30 cellular contexts compared by ENCODE assay signal in the genomic region with DNA sequence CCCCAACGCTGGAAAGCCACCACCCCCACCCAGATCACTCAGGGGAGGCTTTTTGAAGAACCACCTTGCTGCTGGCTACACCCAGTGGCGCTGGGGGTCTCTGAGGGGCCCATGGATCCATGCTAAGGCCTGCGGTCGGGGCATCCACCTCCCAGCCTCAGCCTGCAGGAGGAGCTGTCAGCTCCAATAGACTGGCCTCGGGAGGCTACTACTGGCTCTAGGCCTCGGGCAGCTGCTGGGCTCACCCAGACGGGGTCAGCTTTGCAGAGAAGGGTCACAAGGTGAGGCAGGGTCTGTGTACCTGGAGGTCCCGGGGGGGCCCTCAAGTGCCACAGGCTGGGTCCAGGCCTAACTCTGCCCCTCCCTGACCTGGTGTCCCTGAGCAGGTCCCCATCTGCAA.
DNase-seq lines count a peak whose midpoint lies in the region; ATAC-seq, FAIRE-seq and TF ChIP-seq lines count a peak whose summit lies in the region.
"Had no signal": no experiment of that assay in that cellular context is flagged by ENCODE, and none has a peak within 500 bp of the region (broad histone marks: within the 10 kb centered on the region; RNA-seq: fewer than 3 reads in every experiment).

No MANE protein-coding gene starts in this region.

- FAIRE-seq in frontal cortex (lab: Jason Lieb, UNC) = no peak

- no peaks in the 10 kb centered on the region for H3K4me1 Mint-ChIP-seq in neural crest cell
- H3K4me1 Mint-ChIP-seq: activated CD4-positive, alpha-beta T cell treated with anti-CD3 and anti-CD28 coated beads, Interleukin-2, amount 10 ng/mL, durations not matched to agents 7 days and 5 days; activated naive CD8-positive, alpha-beta T cell treated with anti-CD3 and anti-CD28 coated beads for 36 hours had no signal

- 0 out of 2 replicates have a peak overlapping the region, but pooled peaks have one; percentile 2 for H3K4me3 ChIP-seq in BLaER1
- H3K4me3 ChIP-seq in H7 (ENCODE audit: insufficient read depth, low read depth, low read length) = no peak overlapping the region
- H3K4me3 ChIP-seq: ascending aorta, cardiac muscle cell, colonic mucosa, Peyer's patch, psoas muscle, sigmoid colon, thyroid gland, uterus had no signal

- no peaks in the 10 kb centered on the region for H3K27me3 Mint-ChIP-seq in neural crest cell (ENCODE audit: low read depth)
- H3K27me3 Mint-ChIP-seq: activated CD4-positive, alpha-beta T cell treated with anti-CD3 and anti-CD28 coated beads, Interleukin-2, amount 10 ng/mL, durations not matched to agents 7 days and 5 days had no signal

- TF ChIP-seq CTCF in neural crest cell (conservative IDR thresholded peaks at IDR 0.05) = peak; percentile 21
- TF ChIP-seq CTCF in omental fat pad (IDR thresholded peaks at IDR 0.05) = no peak

- DNase-seq in H7 (peak; percentile 92), ecto neural progenitor cell (ENCODE audit: low spot score) (peak; percentile 66), neural crest cell (ENCODE audit: low read depth, low spot score) (no peak), NCI-H1092 treated with DMSO at 0.1 percent for 48 hours (lab: John Stamatoyannopoulos, UW) (no peak), frontal cortex (ENCODE audit: low spot score in 2 of 2) (no peak), omental fat pad (ENCODE audit: low spot score) (no peak)
- DNase-seq: activated CD4-positive, alpha-beta T cell treated with anti-CD3 and anti-CD28 coated beads, Interleukin-2, amount 10 ng/mL, durations not matched to agents 7 days and 5 days; activated effector memory CD4-positive, alpha-beta T cell treated with Interleukin-2 at 50 U/mL for 16 hours; activated naive CD8-positive, alpha-beta T cell treated with anti-CD3 and anti-CD28 coated beads for 36 hours; colonic mucosa; COR-L47; effector CD8-positive, alpha-beta T cell; GDM1; islet precursor cell; left ventricle myocardium superior; NCI-H146; Peyer's patch; SIG-M5; sigmoid colon; stimulated activated CD4-positive, alpha-beta T cell treated with anti-CD3 and anti-CD28 coated beads, Interleukin-12 subunit alpha, Interleukin-12 subunit beta, amount 100 ng/mL, for 4 hours; stimulated activated CD4-positive, alpha-beta T cell treated with anti-CD3 and anti-CD28 coated beads, Interleukin-4, amount 100 ng/mL, for 1 hour; T-helper 9 cell had no signal

- H3K4me1 ChIP-seq in BLaER1 = peaks cover 92% of the 10 kb centered on the region
- H3K4me1 ChIP-seq: ascending aorta, colonic mucosa, psoas muscle had no signal

- no peaks in the 10 kb centered on the region for H3K9me3 ChIP-seq in BLaER1
- H3K9me3 ChIP-seq: ascending aorta, colonic mucosa, Peyer's patch, psoas muscle, sigmoid colon, thyroid gland, uterus had no signal

- H3K27ac Mint-ChIP-seq in neural crest cell (ENCODE audit: unreplicated experiment) = no peak overlapping the region
- H3K27ac Mint-ChIP-seq: activated CD4-positive, alpha-beta T cell treated with anti-CD3 and anti-CD28 coated beads, Interleukin-2, amount 10 ng/mL, durations not matched to agents 7 days and 5 days; activated naive CD8-positive, alpha-beta T cell treated with anti-CD3 and anti-CD28 coated beads for 36 hours had no signal

- ATAC-seq in activated CD4-positive, CD25-positive, alpha-beta regulatory T cell treated with anti-CD3 and anti-CD28 coated beads, Interleukin-2, amount 50 U/mL, for 24 hours = no peak
- no peak for ATAC-seq in omental fat pad (ENCODE audit: low FRiP score)

- H4K20me1 ChIP-seq in BLaER1 = no peaks in the 10 kb centered on the region

- H3K9ac ChIP-seq in BLaER1 = peak overlapping the region; percentile 16; the same call in 1 of the 2 replicates

- no peaks in the 10 kb centered on the region for H3K9me3 Mint-ChIP-seq in neural crest cell
- H3K9me3 Mint-ChIP-seq: activated CD4-positive, alpha-beta T cell treated with anti-CD3 and anti-CD28 coated beads, Interleukin-2, amount 10 ng/mL, durations not matched to agents 7 days and 5 days; activated naive CD8-positive, alpha-beta T cell treated with anti-CD3 and anti-CD28 coated beads for 36 hours had no signal

- H3K36me3 Mint-ChIP-seq in neural crest cell (ENCODE audit: low read depth) = no peaks in the 10 kb centered on the region
- H3K36me3 Mint-ChIP-seq: activated naive CD8-positive, alpha-beta T cell treated with anti-CD3 and anti-CD28 coated beads for 36 hours had no signal

- no peak overlapping the region for H3K4me3 Mint-ChIP-seq in neural crest cell
- H3K4me3 Mint-ChIP-seq: activated CD4-positive, alpha-beta T cell treated with anti-CD3 and anti-CD28 coated beads, Interleukin-2, amount 10 ng/mL, durations not matched to agents 7 days and 5 days; activated naive CD8-positive, alpha-beta T cell treated with anti-CD3 and anti-CD28 coated beads for 36 hours had no signal

- H3K4me2 ChIP-seq in BLaER1 = peak overlapping the region; percentile 96

- no peaks in the 10 kb centered on the region for H3K27me3 ChIP-seq in BLaER1
- H3K27me3 ChIP-seq in H7 (ENCODE audit: control insufficient read depth, insufficient read depth, low read length) = no peaks in the 10 kb centered on the region
- H3K27me3 ChIP-seq: ascending aorta, cardiac muscle cell, colonic mucosa, Peyer's patch, thyroid gland, uterus had no signal

- H3K27ac ChIP-seq in BLaER1 = peak overlapping the region; percentile 87
- H3K27ac ChIP-seq: ascending aorta, C4-2B, cardiac muscle cell, colonic mucosa, Peyer's patch, psoas muscle, sigmoid colon, thyroid gland, uterus had no signal

- no peaks in the 10 kb centered on the region for H3K36me3 ChIP-seq in BLaER1
- H3K36me3 ChIP-seq in H7 (replicated peaks; ENCODE audit: control insufficient read depth, insufficient read depth, low read length) = no peaks in the 10 kb centered on the region
- H3K36me3 ChIP-seq: ascending aorta, cardiac muscle cell, colonic mucosa, Peyer's patch, sigmoid colon, thyroid gland, uterus had no signal

Comparison
In these comparisons a context has a peak if more than half of its experiments do, and no peak if none do; other contexts are left out.
1. DNase-seq: peak in H7 (single experiment) and ecto neural progenitor cell (single experiment); none in neural crest cell (single experiment), NCI-H1092 treated with DMSO at 0.1 percent for 48 hours (single experiment), frontal cortex (0 of 2) and omental fat pad (single experiment).